In genomic region chr20:25745100-25745499, GRCh38 we compare ENCODE assay signal across 23 cellular contexts.
"Had no signal": no experiment of that assay in that cellular context is flagged by ENCODE, and none has a peak within 500 bp of the region (broad histone marks: within the 10 kb centered on the region; RNA-seq: fewer than 3 reads in every experiment).

No MANE protein-coding gene starts in this region.

- DNase-seq: IMR-90; Karpas-422; KG1; MG63; NCI-H1092; NCI-H1105 treated with DMSO at 0.1 percent for 48 hours; NCI-H1417 treated with DMSO at 0.1 percent for 48 hours; NCI-H146; NCI-H1694 treated with DMSO at 0.1 percent for 48 hours; NCI-H1930; NCI-H2081; NCI-H2107; NCI-H2227 treated with DMSO at 0.1 percent for 48 hours; NCI-H524; NCI-H526 treated with DMSO at 0.1 percent for 48 hours; NCI-H748 treated with DMSO at 0.1 percent for 48 hours; NK-92 treated with Interleukin-12 subunit alpha and Interleukin-12 subunit beta, amount 100 ng/mL, for 24 hours; PC-3; SHP77 treated with DMSO at 0.1 percent for 48 hours; SJCRH30 had no signal

- H3K27me3 ChIP-seq: MG63, SJCRH30 had no signal

- H3K9me3 ChIP-seq: MG63, SJCRH30 had no signal

- H3K36me3 ChIP-seq: MG63, SJCRH30 had no signal

- H3K27ac ChIP-seq: RWPE1, SJCRH30 had no signal

- ATAC-seq: Panc1, PC-3, SK-N-SH treated with all-trans-retinoic acid at 6 μM for 48 hours had no signal

- H3K4me1 ChIP-seq: SJCRH30 had no signal

- H3K4me3 ChIP-seq: MG63, SJCRH30 had no signal
